ENCODE assay signal across 21 cellular contexts in the genomic region with DNA sequence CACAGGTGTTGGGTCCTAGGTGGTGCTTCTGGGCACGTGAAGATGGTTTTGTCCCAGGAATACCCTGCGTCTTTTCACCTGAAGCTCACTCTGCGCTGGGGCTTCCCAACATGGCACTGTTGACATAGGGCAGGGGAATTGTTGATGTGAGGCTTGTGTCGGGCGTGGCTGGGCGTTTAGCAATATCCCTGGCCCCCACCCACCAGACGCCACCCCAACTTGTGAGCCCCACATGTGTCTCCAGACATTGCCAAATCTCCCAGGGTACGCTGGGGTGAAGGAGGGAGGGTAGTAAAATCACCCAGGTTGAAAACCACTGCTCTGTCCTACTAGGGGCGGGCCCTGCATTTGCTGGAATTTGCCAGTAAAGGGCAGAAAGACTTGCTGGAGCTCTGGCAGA. TPM values are rescaled to one million over a fixed set of nuclear protein-coding genes. Genes with fewer than 3 reads are reported as not detected.
A peak's percentile ranks its signal among the peaks of the same experiment; 100 is the strongest.
DNase-seq lines count a peak whose midpoint lies in the region; TF ChIP-seq lines count a peak whose summit lies in the region.
"Had no signal": no experiment of that assay in that cellular context is flagged by ENCODE, and none has a peak within 500 bp of the region (broad histone marks: within the 10 kb centered on the region; RNA-seq: fewer than 3 reads in every experiment).

No MANE protein-coding gene starts in this region.

- peak overlapping the region; percentile 7 for H2AK5ac ChIP-seq in neuronal stem cell (ENCODE audit: low read depth, low read length)

- no peak for TF ChIP-seq CTCF in HEK293 (tag by site-specific recombination; IDR thresholded peaks at IDR 0.05)
- no peak for TF ChIP-seq CTCF in esophagus muscularis mucosa (IDR thresholded peaks at IDR 0.05)

- no peak overlapping the region for H2BK15ac ChIP-seq in neuronal stem cell (ENCODE audit: low read length)

- H3K4me3 ChIP-seq in HEK293 (ENCODE audit: low read depth, low read length) = no peak overlapping the region
- no peak overlapping the region for H3K4me3 ChIP-seq in esophagus muscularis mucosa
- H3K4me3 ChIP-seq in neuronal stem cell (ENCODE audit: low read length in 2 of 2) = no peak overlapping the region
- H3K4me3 ChIP-seq in subcutaneous abdominal adipose tissue (ENCODE audit: low read depth in 1 of 5, low read length in 5 of 5) = no peak overlapping the region
- H3K4me3 ChIP-seq: K562 had no signal

- intact Hi-C loops in esophagus muscularis mucosa (cut with DNase I) = no loop called here

- H3K4me2 ChIP-seq in neuronal stem cell (ENCODE audit: insufficient read depth, low read length, poor library complexity, severe bottlenecking) = no peak overlapping the region

- no peak overlapping the region for H2BK120ac ChIP-seq in neuronal stem cell (ENCODE audit: low read depth, low read length)

- H3K23ac ChIP-seq in neuronal stem cell (ENCODE audit: low read depth, low read length, poor library complexity) = peak overlapping the region; percentile 87

- H3K9ac ChIP-seq in neuronal stem cell (ENCODE audit: low read depth, low read length, poor library complexity) (no peak overlapping the region), subcutaneous abdominal adipose tissue (ENCODE audit: low read length in 5 of 5) (no peak overlapping the region)

- H2AFZ ChIP-seq in neuronal stem cell (ENCODE audit: low read length) = no peak overlapping the region

- no peak overlapping the region for H2BK5ac ChIP-seq in neuronal stem cell (ENCODE audit: low read length)

- no peak overlapping the region for H3K18ac ChIP-seq in neuronal stem cell (ENCODE audit: low read length)

- no peaks in the 10 kb centered on the region for H3K9me3 ChIP-seq in HEK293 (ENCODE audit: control insufficient read depth, insufficient read depth, low read depth, low read length)
- no peaks in the 10 kb centered on the region for H3K9me3 ChIP-seq in esophagus muscularis mucosa
- H3K9me3 ChIP-seq in neuronal stem cell (replicated peaks in 1 of 2; ENCODE audit: control insufficient read depth in 2 of 2, insufficient read depth in 1 of 2, low read depth in 1 of 2, low read length in 2 of 2) = no peaks in the 10 kb centered on the region
- no peaks in the 10 kb centered on the region for H3K9me3 ChIP-seq in subcutaneous abdominal adipose tissue (ENCODE audit: control insufficient read depth in 5 of 5, low read length in 5 of 5)

- TF ChIP-seq POLR2A in esophagus muscularis mucosa (IDR thresholded peaks at IDR 0.05; ENCODE audit: low read depth) = no peak

- H3K36me3 ChIP-seq in HEK293 (ENCODE audit: control insufficient read depth in 2 of 2, insufficient read depth in 1 of 2, low read length in 2 of 2) (no peaks in the 10 kb centered on the region), esophagus muscularis mucosa (no peaks in the 10 kb centered on the region), neuronal stem cell (replicated peaks in 1 of 2; ENCODE audit: control insufficient read depth in 2 of 2, insufficient read depth in 2 of 2, low read length in 2 of 2) (no peaks in the 10 kb centered on the region), subcutaneous abdominal adipose tissue (ENCODE audit: control insufficient read depth in 5 of 5, insufficient read depth in 5 of 5, low read length in 5 of 5) (peaks cover 0 to 5% (median 0%) of the 10 kb centered on the region in 5 donors)

- no peaks in the 10 kb centered on the region for H3K4me1 ChIP-seq in HEK293 (ENCODE audit: control insufficient read depth, insufficient read depth, low read length)
- H3K4me1 ChIP-seq in esophagus muscularis mucosa = peaks cover 34 to 90% (median 85%) of the 10 kb centered on the region in 4 donors
- H3K4me1 ChIP-seq in neuronal stem cell (ENCODE audit: control insufficient read depth in 2 of 2, insufficient read depth in 1 of 2, low read depth in 1 of 2, low read length in 2 of 2) = peaks cover 0 to 6% of the 10 kb centered on the region in 2 donors
- peaks cover 0 to 37% (median 32%) of the 10 kb centered on the region in 5 donors for H3K4me1 ChIP-seq in subcutaneous abdominal adipose tissue (ENCODE audit: control insufficient read depth in 5 of 5, insufficient read depth in 5 of 5, low read length in 5 of 5)

- no peak for TF ChIP-seq EP300 in esophagus muscularis mucosa (IDR thresholded peaks at IDR 0.05)

- POLR2A ChIA-PET in HEK293 (lab: Yijun Ruan, JAX) = no interaction called here

- no peak overlapping the region for H3K27ac ChIP-seq in HEK293 (ENCODE audit: extremely low read depth, low read depth, low read length)
- H3K27ac ChIP-seq in esophagus muscularis mucosa (replicated peaks in 1 of 4) = peak overlapping the region; percentile 84 to 90 (median 86)
- no peak overlapping the region for H3K27ac ChIP-seq in neuronal stem cell (replicated peaks; ENCODE audit: low read length)
- peak overlapping the region; percentile 43 for H3K27ac ChIP-seq in subcutaneous abdominal adipose tissue (ENCODE audit: low read depth, low read length)
- H3K27ac ChIP-seq: 22Rv1 had no signal

- H3K14ac ChIP-seq in neuronal stem cell (ENCODE audit: low read length) = no peak overlapping the region

- CTCF ChIA-PET in HEK293 (lab: Yijun Ruan, JAX) = no interaction called here

- in situ Hi-C loops in ACHN (cut with HindIII; ENCODE audit: low pct_ligation_motif_present, low pct_unique_long_range_greater_than_20kb, low sequenced_read_pairs) = no loop called here

- H2BK12ac ChIP-seq in neuronal stem cell (ENCODE audit: low read length) = peak overlapping the region; percentile 5

- no peaks in the 10 kb centered on the region for H3K27me3 ChIP-seq in esophagus muscularis mucosa
- peaks cover 0 to 35% (median 0%) of the 10 kb centered on the region in 3 experiments for H3K27me3 ChIP-seq in neuronal stem cell (ENCODE audit: control insufficient read depth in 3 of 3, insufficient read depth in 3 of 3, low read depth in 1 of 3, low read length in 3 of 3)
- H3K27me3 ChIP-seq in subcutaneous abdominal adipose tissue (ENCODE audit: control insufficient read depth in 5 of 5, insufficient read depth in 4 of 5, low read length in 5 of 5) = no peaks in the 10 kb centered on the region

- no peak overlapping the region for H3K4ac ChIP-seq in neuronal stem cell (ENCODE audit: low read length)

- H4K8ac ChIP-seq in neuronal stem cell (ENCODE audit: low read depth, low read length) = no peak overlapping the region

- DNase-seq in esophagus muscularis mucosa (ENCODE audit: extremely low spot score) (no peak), neuronal stem cell (ENCODE audit: low spot score) (no peak), NCI-H1092 treated with DMSO at 0.1 percent for 48 hours (lab: John Stamatoyannopoulos, UW) (no peak), ACHN (no peak), NCI-H748 treated with DMSO at 0.1 percent for 48 hours (lab: John Stamatoyannopoulos, UW) (no peak)
- DNase-seq: Calu3, DMS79 treated with DMSO at 0.1 percent for 48 hours, GF-D8, Kasumi-1, NCI-H1105, NCI-H146, NCI-H1930, NCI-H2107, NCI-H446 treated with DMSO at 0.1 percent for 48 hours, NCI-H526, RPMI8226, SHP77 had no signal

- WGBS in esophagus muscularis mucosa = 85% methylated on average over 8 of the region's 9 CpGs
- WGBS in neuronal stem cell (ENCODE audit: extremely low coverage in 2 of 2, insufficient read length in 2 of 2, insufficient replicate concordance in 1 of 2), 2 donors = no CpG with 5 or more reads among the region's 9 CpGs

- no peak overlapping the region for H4K91ac ChIP-seq in neuronal stem cell (ENCODE audit: low read depth, low read length, poor library complexity)

- H3K79me1 ChIP-seq in neuronal stem cell (ENCODE audit: low read depth, low read length) = no peaks in the 10 kb centered on the region

TF ChIP-seq in HEK293, 187 proteins besides CTCF, POLR2A, EP300 and RAD21:
- TF ChIP-seq KLF1 (tag by site-specific recombination; IDR thresholded peaks at IDR 0.05) = peak; percentile 56; the same call in 1 of the 2 replicates
- TF ChIP-seq MEIS1 (CRISPR knock-in tag; IDR thresholded peaks at IDR 0.05; ENCODE audit: borderline replicate concordance) = no peak
- TF ChIP-seq ZNF473 (tag by site-specific recombination; IDR thresholded peaks at IDR 0.05) = no peak
- TF ChIP-seq ZFP3 (tag by site-specific recombination; IDR thresholded peaks at IDR 0.05; ENCODE audit: low read depth) = peak; percentile 26; the same call in 1 of the 2 replicates

RNA-seq across cellular contexts. Expression of a gene that starts 36.0 kb away (rescaled TPM):
- total RNA-seq in esophagus muscularis mucosa = 100 to 1,000 TPM in 2 of 4 donors, 10 to 100 TPM in 2; 61.0 to 104 (median 97.4) TPM
- 5.2 TPM for polyA plus RNA-seq in neuronal stem cell (2013, experiment 1 of 2)
- polyA plus RNA-seq in neuronal stem cell (2013, experiment 2 of 2) = 5.1 TPM

Comparison
In these comparisons a context has a peak if more than half of its experiments do, and no peak if none do; other contexts are left out.
1. H3K27ac ChIP-seq: peak in esophagus muscularis mucosa (4 of 4) and subcutaneous abdominal adipose tissue (single experiment); none in HEK293 (single experiment) and neuronal stem cell (single experiment).